Comparison of ENCODE assay signal across 27 cellular contexts in genomic region chr6:75178757-75179156, GRCh38. TPM values are rescaled to one million over a fixed set of nuclear protein-coding genes. Genes with fewer than 3 reads are reported as not detected.
"Had no signal": no experiment of that assay in that cellular context is flagged by ENCODE, and none has a peak within 500 bp of the region (broad histone marks: within the 10 kb centered on the region; RNA-seq: fewer than 3 reads in every experiment).

No MANE protein-coding gene starts in this region.

- H3K4me2 ChIP-seq: hepatocyte, neural progenitor cell had no signal

- H3K36me3 ChIP-seq: left lung, neural progenitor cell had no signal

- H3K9me3 ChIP-seq: esophagus squamous epithelium, gastroesophageal sphincter, heart left ventricle, left lung, psoas muscle, sigmoid colon, testis, tibial artery had no signal

- DNase-seq: cerebellar nuclear complex; dorsolateral prefrontal cortex; effector CD4-positive, alpha-beta T cell; erythroblast; esophagus squamous epithelium; foreskin fibroblast; heart left ventricle; left cardiac atrium; left lung; mesendoderm; midbrain; naive thymus-derived CD4-positive, alpha-beta T cell; posterior cingulate gyrus; psoas muscle; right cardiac atrium; sigmoid colon; stimulated activated CD4-positive, alpha-beta T cell treated with anti-CD3 and anti-CD28 coated beads, Interleukin-2, amount 100 ng/mL, for 24 hours; stimulated activated CD4-positive, alpha-beta T cell treated with anti-CD3 and anti-CD28 coated beads, Interleukin-4, amount 100 ng/mL, for 24 hours; stimulated activated naive CD8-positive, alpha-beta T cell treated with anti-CD3 and anti-CD28 coated beads, Interleukin-15, Interleukin-2, amounts not matched to agents 100 U/mL and 50 U/mL, for 24 hours; substantia nigra; testis; tibial artery had no signal

- H3K4me3 ChIP-seq: dorsolateral prefrontal cortex, esophagus squamous epithelium, gastroesophageal sphincter, heart left ventricle, hepatocyte, left lung, neural progenitor cell, psoas muscle, sigmoid colon, testis, tibial artery had no signal

- H3K27me3 ChIP-seq: esophagus squamous epithelium, gastroesophageal sphincter, heart left ventricle, hepatocyte, left lung, neural progenitor cell, sigmoid colon, testis, tibial artery had no signal

- H3K27ac ChIP-seq: dorsolateral prefrontal cortex, esophagus squamous epithelium, gastroesophageal sphincter, heart left ventricle, hepatocyte, left lung, neural progenitor cell, psoas muscle, sigmoid colon, testis, tibial artery had no signal

- H2AFZ ChIP-seq: hepatocyte, neural progenitor cell had no signal

- H3K9ac ChIP-seq: neural progenitor cell had no signal

- FAIRE-seq: colon had no signal

- H3K79me2 ChIP-seq: hepatocyte had no signal

- H3K4me1 ChIP-seq: heart left ventricle, left lung, neural progenitor cell, psoas muscle, testis had no signal

- ATAC-seq: gastroesophageal sphincter; heart left ventricle; left cardiac atrium; left lung; naive thymus-derived CD4-positive, alpha-beta T cell; psoas muscle; right cardiac atrium; stimulated activated effector memory CD8-positive, alpha-beta T cell treated with anti-CD3 and anti-CD28 coated beads, Interleukin-12 subunit alpha, Interleukin-12 subunit beta, amount 100 ng/mL, for 72 hours; stimulated activated naive CD8-positive, alpha-beta T cell treated with anti-CD3 and anti-CD28 coated beads, Interleukin-15, Interleukin-2, amounts not matched to agents 100 U/mL and 50 U/mL, for 24 hours had no signal

RNA-seq across cellular contexts. Expression of gene COL12A1, which starts 27.1 kb away (rescaled TPM):
- polyA plus RNA-seq: naive thymus-derived CD4-positive, alpha-beta T cell had no signal
